ENCODE assay signal across 8 cellular contexts in the genomic region with DNA sequence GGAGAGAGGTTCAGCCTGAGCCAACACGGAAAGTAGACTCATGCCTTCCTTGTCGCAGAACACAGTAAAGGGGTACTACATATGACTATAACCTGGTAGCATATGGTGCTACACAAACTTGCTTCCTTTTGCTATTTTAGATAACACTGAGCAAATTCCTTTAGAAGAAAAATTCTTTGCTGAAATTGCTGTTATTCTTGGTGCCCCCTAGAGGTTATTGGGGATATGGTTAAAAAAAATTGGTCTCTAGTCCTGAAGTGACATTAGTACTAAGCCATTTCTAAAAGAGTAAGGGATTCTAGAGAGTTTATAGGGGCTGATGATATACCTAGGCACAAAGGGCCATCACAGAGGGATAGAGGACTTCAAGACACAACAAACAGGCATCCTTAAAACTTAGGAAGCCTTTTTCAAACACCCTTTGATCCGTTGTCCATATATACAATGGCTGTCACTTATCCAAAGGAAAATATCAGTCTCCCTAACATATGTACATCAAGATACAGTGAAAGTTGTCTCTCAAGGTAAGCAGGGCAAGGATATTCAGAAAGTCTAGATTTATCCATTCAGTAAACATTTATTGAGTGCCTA. TPM values are rescaled to one million over a fixed set of nuclear protein-coding genes. Genes with fewer than 3 reads are reported as not detected.
DNase-seq lines count a peak whose midpoint lies in the region; ATAC-seq and TF ChIP-seq lines count a peak whose summit lies in the region.

No MANE protein-coding gene starts in this region.

- POLR2A ChIA-PET in A673 (lab: Charles Lee; ENCODE audit: low non-redundant PET), result no interaction called here

- H3K36me3 ChIP-seq in A673 (ENCODE audit: insufficient read depth, low read length, poor library complexity, severe bottlenecking), result no peaks in the 10 kb centered on the region
- no peaks in the 10 kb centered on the region for H3K36me3 ChIP-seq in stomach

- BruUV-seq in A673 (replicated peaks; lab: Mats Ljungman, UMichigan), result no TSS peak

- H3K27me3 ChIP-seq in A673 (replicated peaks; ENCODE audit: insufficient read depth, low read depth, low read length, poor library complexity), result peaks cover 33% of the 10 kb centered on the region
- no peaks in the 10 kb centered on the region for H3K27me3 ChIP-seq in stomach

- H3K4me3 ChIP-seq in A673 (ENCODE audit: low read depth, low read length, poor library complexity, severe bottlenecking) (no peak overlapping the region), NB4 (ENCODE audit: low read depth, low read length) (no peak overlapping the region), fibroblast of pulmonary artery (replicated peaks; ENCODE audit: low read depth, low read length) (no peak overlapping the region), stomach (no peak overlapping the region)

- ATAC-seq in GM18511 (IDR thresholded peaks at IDR 0.05; ENCODE audit: unreplicated experiment), result peak; percentile 60
- no peak for ATAC-seq in GM19324 (IDR thresholded peaks at IDR 0.05; ENCODE audit: low FRiP score, unreplicated experiment)

- 75 to 83% (median 81%) methylated on average over 3 of the region's 3 CpGs for WGBS in stomach, 5 donors

- TF ChIP-seq CTCF in A673 (conservative IDR thresholded peaks at IDR 0.05; ENCODE audit: low read depth, low read length), result peak; percentile 68
- peak; percentile 54 for TF ChIP-seq CTCF in NB4 (IDR thresholded peaks at IDR 0.05; ENCODE audit: low read depth, low read length)
- TF ChIP-seq CTCF in fibroblast of pulmonary artery (IDR thresholded peaks at IDR 0.05; ENCODE audit: low read length, missing control alignments), result peak; percentile 73
- TF ChIP-seq CTCF in stomach (IDR thresholded peaks at IDR 0.05), result peak in 3 of 7 experiments; percentile 38 to 45 (median 44)

- TF ChIP-seq POLR2A in NB4 (IDR thresholded peaks at IDR 0.05; ENCODE audit: extremely low read depth, insufficient read length) (no peak), stomach (IDR thresholded peaks at IDR 0.05) (no peak)

- H3K4me1 ChIP-seq in A673 (ENCODE audit: insufficient read depth, low read length, poor library complexity, severe bottlenecking) (no peaks in the 10 kb centered on the region), stomach (no peaks in the 10 kb centered on the region)

- peak; percentile 41 for DNase-seq in A673 (ENCODE audit: low spot score)
- peak; percentile 32 for DNase-seq in NB4 (ENCODE audit: low read depth)
- DNase-seq in fibroblast of pulmonary artery (ENCODE audit: low read depth), result peak; percentile 50
- DNase-seq in kidney glomerular epithelial cell (lab: John Stamatoyannopoulos, UW), result no peak
- DNase-seq in stomach, result no peak
- DNase-seq in stimulated activated CD4-positive, alpha-beta T cell treated with anti-CD3 and anti-CD28 coated beads, Interleukin-2, amount 100 ng/mL, for 24 hours, result no peak

- intact Hi-C loops in A673 (cut with micrococcal nuclease; ENCODE audit: unreplicated experiment), result loop anchor here (2.0 kb wide), 1 partner anchor 55 kb away; no protein-coding TSS in a partner anchor
- intact Hi-C loops in stomach (cut with DNase I; ENCODE audit: low total_unique reads), result no loop called here

- no peak for TF ChIP-seq EP300 in stomach (IDR thresholded peaks at IDR 0.05)

- no peaks in the 10 kb centered on the region for H3K9me3 ChIP-seq in A673 (ENCODE audit: low read depth, low read length, poor library complexity, severe bottlenecking)
- no peaks in the 10 kb centered on the region for H3K9me3 ChIP-seq in stomach

- no peak overlapping the region for H3K27ac ChIP-seq in A673 (ENCODE audit: low read depth, low read length, poor library complexity, severe bottlenecking)
- H3K27ac ChIP-seq in stomach, result no peak overlapping the region

- CTCF ChIA-PET in A673 (lab: Charles Lee), result interaction anchor here (1.3 kb wide), 1 partner anchor 56 kb away, joined by 3 read pairs; no protein-coding TSS in a partner anchor

RNA-seq across cellular contexts. Expression of gene HS6ST3, which starts 13.9 kb away (rescaled TPM):
- total RNA-seq in A673 (2021), result not detected in 2 replicates
- 1 to 10 TPM in 3 of 5 donors, under 1 TPM in 1, not detected in 1; 0.58 to 4.0 (median 3.3) TPM for total RNA-seq in stomach
- under 1 TPM; 0.15 to 0.75 (median 0.31) TPM for polyA plus RNA-seq in stomach

RNA-seq across cellular contexts. Expression of gene UGGT2, which starts 22.8 kb away (rescaled TPM):
- 10.1 and 12.9 TPM in 2 replicates for total RNA-seq in A673 (2021)
- total RNA-seq in stomach, result 100 to 1,000 TPM in 2 of 5 donors, 10 to 100 TPM in 3; 18.2 to 140 (median 50.2) TPM
- 1 to 10 TPM; 2.1 to 4.8 (median 3.4) TPM for polyA plus RNA-seq in stomach

Comparison
In these comparisons a context has a peak if more than half of its experiments do, and no peak if none do; other contexts are left out.
1. DNase-seq: peak in A673 (single experiment), NB4 (single experiment) and fibroblast of pulmonary artery (single experiment); none in kidney glomerular epithelial cell (single experiment), stomach (single experiment) and stimulated activated CD4-positive, alpha-beta T cell treated with anti-CD3 and anti-CD28 coated beads, Interleukin-2, amount 100 ng/mL, for 24 hours (0 of 2).